Comparison of ENCODE assay signal across 1 cellular context in the genomic region with DNA sequence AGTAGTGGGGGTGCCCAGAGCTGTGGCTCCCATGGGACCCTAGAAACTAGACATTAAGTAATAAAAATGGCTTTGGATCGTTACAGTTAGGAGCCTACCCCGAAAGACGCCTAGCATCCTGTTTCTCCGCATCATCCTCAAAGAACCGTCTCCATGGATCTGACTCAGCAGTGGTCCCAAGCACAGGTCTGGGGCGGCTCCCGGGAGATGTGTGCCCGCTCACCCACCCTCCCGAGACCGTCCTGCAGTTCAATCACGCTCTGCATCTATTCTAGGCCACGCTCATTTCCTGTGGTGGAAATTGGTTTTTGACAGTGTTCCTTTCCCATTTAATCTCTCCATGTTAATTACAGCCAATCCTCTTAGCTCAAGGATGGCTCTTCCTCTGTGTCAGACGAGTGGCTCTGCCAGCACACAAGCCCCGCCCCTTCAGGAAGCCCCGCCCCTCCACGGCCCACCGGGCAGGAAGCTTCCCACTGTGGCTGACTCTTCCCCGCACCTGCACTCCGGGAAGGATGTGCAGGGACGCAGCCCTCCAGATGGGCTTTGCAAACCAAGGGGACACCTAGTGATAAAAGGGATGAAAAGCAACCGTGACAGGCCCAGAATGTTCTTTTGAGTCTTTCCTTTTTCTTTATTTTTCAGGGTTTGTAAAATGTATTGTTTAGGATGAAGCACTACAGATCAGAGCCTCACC.
TF ChIP-seq lines count a peak whose summit lies in the region.

No MANE protein-coding gene starts in this region.

TF ChIP-seq in HepG2, 621 proteins besides CTCF, POLR2A, EP300 and RAD21 (continued from another document and continues in another):
- TF ChIP-seq, protein P1, sequence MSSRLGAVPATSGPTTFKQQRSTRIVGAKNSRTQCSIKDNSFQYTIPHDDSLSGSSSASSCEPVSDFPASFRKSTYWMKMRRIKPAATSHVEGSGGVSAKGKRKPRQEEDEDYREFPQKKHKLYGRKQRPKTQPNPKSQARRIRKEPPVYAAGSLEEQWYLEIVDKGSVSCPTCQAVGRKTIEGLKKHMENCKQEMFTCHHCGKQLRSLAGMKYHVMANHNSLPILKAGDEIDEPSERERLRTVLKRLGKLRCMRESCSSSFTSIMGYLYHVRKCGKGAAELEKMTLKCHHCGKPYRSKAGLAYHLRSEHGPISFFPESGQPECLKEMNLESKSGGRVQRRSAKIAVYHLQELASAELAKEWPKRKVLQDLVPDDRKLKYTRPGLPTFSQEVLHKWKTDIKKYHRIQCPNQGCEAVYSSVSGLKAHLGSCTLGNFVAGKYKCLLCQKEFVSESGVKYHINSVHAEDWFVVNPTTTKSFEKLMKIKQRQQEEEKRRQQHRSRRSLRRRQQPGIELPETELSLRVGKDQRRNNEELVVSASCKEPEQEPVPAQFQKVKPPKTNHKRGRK (CRISPR knock-in tag; IDR thresholded peaks at IDR 0.05): no peak
- TF ChIP-seq, protein P2, sequence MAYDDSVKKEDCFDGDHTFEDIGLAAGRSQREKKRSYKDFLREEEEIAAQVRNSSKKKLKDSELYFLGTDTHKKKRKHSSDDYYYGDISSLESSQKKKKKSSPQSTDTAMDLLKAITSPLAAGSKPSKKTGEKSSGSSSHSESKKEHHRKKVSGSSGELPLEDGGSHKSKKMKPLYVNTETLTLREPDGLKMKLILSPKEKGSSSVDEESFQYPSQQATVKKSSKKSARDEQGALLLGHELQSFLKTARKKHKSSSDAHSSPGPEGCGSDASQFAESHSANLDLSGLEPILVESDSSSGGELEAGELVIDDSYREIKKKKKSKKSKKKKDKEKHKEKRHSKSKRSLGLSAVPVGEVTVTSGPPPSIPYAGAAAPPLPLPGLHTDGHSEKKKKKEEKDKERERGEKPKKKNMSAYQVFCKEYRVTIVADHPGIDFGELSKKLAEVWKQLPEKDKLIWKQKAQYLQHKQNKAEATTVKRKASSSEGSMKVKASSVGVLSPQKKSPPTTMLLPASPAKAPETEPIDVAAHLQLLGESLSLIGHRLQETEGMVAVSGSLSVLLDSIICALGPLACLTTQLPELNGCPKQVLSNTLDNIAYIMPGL (CRISPR knock-in tag; IDR thresholded peaks at IDR 0.05; ENCODE audit: borderline replicate concordance in 1 of 2, low read depth in 1 of 2): peak; percentile 21 to 22; a peak in 1 of 4 replicates
- no peak for TF ChIP-seq SUZ12 (IDR thresholded peaks at IDR 0.05; ENCODE audit: low read depth, low read length)
- no peak for TF ChIP-seq FOXJ3 (CRISPR knock-in tag; IDR thresholded peaks at IDR 0.05; ENCODE audit: borderline replicate concordance)
- TF ChIP-seq ZNF253 (CRISPR knock-in tag; IDR thresholded peaks at IDR 0.05; ENCODE audit: borderline replicate concordance): no peak
- no peak for TF ChIP-seq ZFY (CRISPR knock-in tag; IDR thresholded peaks at IDR 0.05)
- TF ChIP-seq ZNF761 (CRISPR knock-in tag; conservative IDR thresholded peaks at IDR 0.05): no peak
- TF ChIP-seq, protein P3, sequence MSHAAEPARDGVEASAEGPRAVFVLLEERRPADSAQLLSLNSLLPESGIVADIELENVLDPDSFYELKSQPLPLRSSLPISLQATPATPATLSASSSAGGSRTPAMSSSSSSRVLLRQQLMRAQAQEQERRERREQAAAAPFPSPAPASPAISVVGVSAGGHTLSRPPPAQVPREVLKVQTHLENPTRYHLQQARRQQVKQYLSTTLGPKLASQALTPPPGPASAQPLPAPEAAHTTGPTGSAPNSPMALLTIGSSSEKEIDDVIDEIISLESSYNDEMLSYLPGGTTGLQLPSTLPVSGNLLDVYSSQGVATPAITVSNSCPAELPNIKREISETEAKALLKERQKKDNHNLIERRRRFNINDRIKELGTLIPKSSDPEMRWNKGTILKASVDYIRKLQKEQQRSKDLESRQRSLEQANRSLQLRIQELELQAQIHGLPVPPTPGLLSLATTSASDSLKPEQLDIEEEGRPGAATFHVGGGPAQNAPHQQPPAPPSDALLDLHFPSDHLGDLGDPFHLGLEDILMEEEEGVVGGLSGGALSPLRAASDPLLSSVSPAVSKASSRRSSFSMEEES (CRISPR knock-in tag; IDR thresholded peaks at IDR 0.05): no peak
- TF ChIP-seq JDP2 (CRISPR knock-in tag; IDR thresholded peaks at IDR 0.05; ENCODE audit: borderline replicate concordance): no peak
- TF ChIP-seq ZSCAN20 (CRISPR knock-in tag; IDR thresholded peaks at IDR 0.05; ENCODE audit: borderline replicate concordance): no peak
- peak; percentile 17; the same call in 1 of the 2 replicates for TF ChIP-seq FOSL2 (CRISPR knock-in tag; IDR thresholded peaks at IDR 0.05)
- TF ChIP-seq ZNF678 (CRISPR knock-in tag; IDR thresholded peaks at IDR 0.05): no peak
- TF ChIP-seq, protein P4, sequence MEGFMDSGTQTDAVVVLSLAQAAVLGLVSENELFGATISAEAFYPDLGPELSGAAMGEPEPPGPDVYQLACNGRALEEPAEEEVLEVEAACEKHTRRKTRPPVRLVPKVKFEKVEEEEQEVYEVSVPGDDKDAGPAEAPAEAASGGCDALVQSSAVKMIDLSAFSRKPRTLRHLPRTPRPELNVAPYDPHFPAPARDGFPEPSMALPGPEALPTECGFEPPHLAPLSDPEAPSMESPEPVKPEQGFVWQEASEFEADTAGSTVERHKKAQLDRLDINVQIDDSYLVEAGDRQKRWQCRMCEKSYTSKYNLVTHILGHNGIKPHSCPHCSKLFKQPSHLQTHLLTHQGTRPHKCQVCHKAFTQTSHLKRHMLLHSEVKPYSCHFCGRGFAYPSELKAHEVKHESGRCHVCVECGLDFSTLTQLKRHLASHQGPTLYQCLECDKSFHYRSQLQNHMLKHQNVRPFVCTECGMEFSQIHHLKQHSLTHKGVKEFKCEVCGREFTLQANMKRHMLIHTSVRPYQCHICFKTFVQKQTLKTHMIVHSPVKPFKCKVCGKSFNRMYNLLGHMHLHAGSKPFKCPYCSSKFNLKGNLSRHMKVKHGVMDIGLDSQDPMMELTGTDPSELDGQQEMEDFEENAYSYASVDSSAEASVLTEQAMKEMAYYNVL (CRISPR knock-in tag; IDR thresholded peaks at IDR 0.05; ENCODE audit: borderline replicate concordance): no peak
- no peak for TF ChIP-seq MBNL3 (CRISPR knock-in tag; conservative IDR thresholded peaks at IDR 0.05)
- TF ChIP-seq ZNF431 (CRISPR knock-in tag; IDR thresholded peaks at IDR 0.05; ENCODE audit: borderline replicate concordance, low read depth): no peak
- no peak for TF ChIP-seq RXRA (CRISPR knock-in tag; IDR thresholded peaks at IDR 0.05)
- TF ChIP-seq SATB2 (CRISPR knock-in tag; IDR thresholded peaks at IDR 0.05): no peak
- no peak for TF ChIP-seq SRY (CRISPR knock-in tag; IDR thresholded peaks at IDR 0.05)
- TF ChIP-seq ZNF792 (CRISPR knock-in tag; IDR thresholded peaks at IDR 0.05): 0 out of 2 replicates have a peak, but pooled peaks have one; percentile 22
- TF ChIP-seq ZNF567 (CRISPR knock-in tag; IDR thresholded peaks at IDR 0.05; ENCODE audit: borderline replicate concordance): no peak
- TF ChIP-seq, protein P5, sequence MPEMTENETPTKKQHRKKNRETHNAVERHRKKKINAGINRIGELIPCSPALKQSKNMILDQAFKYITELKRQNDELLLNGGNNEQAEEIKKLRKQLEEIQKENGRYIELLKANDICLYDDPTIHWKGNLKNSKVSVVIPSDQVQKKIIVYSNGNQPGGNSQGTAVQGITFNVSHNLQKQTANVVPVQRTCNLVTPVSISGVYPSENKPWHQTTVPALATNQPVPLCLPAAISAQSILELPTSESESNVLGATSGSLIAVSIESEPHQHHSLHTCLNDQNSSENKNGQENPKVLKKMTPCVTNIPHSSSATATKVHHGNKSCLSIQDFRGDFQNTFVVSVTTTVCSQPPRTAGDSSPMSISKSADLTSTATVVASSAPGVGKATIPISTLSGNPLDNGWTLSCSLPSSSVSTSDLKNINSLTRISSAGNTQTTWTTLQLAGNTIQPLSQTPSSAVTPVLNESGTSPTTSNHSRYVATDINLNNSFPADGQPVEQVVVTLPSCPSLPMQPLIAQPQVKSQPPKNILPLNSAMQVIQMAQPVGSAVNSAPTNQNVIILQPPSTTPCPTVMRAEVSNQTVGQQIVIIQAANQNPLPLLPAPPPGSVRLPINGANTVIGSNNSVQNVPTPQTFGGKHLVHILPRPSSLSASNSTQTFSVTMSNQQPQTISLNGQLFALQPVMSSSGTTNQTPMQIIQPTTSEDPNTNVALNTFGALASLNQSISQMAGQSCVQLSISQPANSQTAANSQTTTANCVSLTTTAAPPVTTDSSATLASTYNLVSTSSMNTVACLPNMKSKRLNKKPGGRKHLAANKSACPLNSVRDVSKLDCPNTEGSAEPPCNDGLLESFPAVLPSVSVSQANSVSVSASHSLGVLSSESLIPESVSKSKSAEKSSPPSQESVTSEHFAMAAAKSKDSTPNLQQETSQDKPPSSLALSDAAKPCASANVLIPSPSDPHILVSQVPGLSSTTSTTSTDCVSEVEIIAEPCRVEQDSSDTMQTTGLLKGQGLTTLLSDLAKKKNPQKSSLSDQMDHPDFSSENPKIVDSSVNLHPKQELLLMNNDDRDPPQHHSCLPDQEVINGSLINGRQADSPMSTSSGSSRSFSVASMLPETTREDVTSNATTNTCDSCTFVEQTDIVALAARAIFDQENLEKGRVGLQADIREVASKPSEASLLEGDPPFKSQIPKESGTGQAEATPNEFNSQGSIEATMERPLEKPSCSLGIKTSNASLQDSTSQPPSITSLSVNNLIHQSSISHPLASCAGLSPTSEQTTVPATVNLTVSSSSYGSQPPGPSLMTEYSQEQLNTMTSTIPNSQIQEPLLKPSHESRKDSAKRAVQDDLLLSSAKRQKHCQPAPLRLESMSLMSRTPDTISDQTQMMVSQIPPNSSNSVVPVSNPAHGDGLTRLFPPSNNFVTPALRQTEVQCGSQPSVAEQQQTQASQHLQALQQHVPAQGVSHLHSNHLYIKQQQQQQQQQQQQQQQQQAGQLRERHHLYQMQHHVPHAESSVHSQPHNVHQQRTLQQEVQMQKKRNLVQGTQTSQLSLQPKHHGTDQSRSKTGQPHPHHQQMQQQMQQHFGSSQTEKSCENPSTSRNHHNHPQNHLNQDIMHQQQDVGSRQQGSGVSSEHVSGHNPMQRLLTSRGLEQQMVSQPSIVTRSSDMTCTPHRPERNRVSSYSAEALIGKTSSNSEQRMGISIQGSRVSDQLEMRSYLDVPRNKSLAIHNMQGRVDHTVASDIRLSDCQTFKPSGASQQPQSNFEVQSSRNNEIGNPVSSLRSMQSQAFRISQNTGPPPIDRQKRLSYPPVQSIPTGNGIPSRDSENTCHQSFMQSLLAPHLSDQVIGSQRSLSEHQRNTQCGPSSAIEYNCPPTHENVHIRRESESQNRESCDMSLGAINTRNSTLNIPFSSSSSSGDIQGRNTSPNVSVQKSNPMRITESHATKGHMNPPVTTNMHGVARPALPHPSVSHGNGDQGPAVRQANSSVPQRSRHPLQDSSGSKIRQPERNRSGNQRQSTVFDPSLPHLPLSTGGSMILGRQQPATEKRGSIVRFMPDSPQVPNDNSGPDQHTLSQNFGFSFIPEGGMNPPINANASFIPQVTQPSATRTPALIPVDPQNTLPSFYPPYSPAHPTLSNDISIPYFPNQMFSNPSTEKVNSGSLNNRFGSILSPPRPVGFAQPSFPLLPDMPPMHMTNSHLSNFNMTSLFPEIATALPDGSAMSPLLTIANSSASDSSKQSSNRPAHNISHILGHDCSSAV (CRISPR knock-in tag; IDR thresholded peaks at IDR 0.05; ENCODE audit: borderline replicate concordance): no peak
- TF ChIP-seq ZNF776 (CRISPR knock-in tag; IDR thresholded peaks at IDR 0.05): no peak
- TF ChIP-seq TCF7L2 (IDR thresholded peaks at IDR 0.05; ENCODE audit: low read depth, low read length): no peak
- TF ChIP-seq ZNF614 (CRISPR knock-in tag; IDR thresholded peaks at IDR 0.05; ENCODE audit: borderline replicate concordance): 0 out of 2 replicates have a peak, but pooled peaks have one; percentile 28
- TF ChIP-seq DPF2 (CRISPR knock-in tag; IDR thresholded peaks at IDR 0.05; ENCODE audit: borderline replicate concordance, low read depth): no peak
- no peak for TF ChIP-seq ZNF891 (CRISPR knock-in tag; IDR thresholded peaks at IDR 0.05)
- peak; percentile 47; the same call in 1 of the 2 replicates for TF ChIP-seq THAP11 (CRISPR knock-in tag; IDR thresholded peaks at IDR 0.05)
- no peak for TF ChIP-seq CAMTA2 (CRISPR knock-in tag; IDR thresholded peaks at IDR 0.05; ENCODE audit: borderline replicate concordance)
- TF ChIP-seq DR1 (CRISPR knock-in tag; IDR thresholded peaks at IDR 0.05): no peak
- TF ChIP-seq, protein P6, sequence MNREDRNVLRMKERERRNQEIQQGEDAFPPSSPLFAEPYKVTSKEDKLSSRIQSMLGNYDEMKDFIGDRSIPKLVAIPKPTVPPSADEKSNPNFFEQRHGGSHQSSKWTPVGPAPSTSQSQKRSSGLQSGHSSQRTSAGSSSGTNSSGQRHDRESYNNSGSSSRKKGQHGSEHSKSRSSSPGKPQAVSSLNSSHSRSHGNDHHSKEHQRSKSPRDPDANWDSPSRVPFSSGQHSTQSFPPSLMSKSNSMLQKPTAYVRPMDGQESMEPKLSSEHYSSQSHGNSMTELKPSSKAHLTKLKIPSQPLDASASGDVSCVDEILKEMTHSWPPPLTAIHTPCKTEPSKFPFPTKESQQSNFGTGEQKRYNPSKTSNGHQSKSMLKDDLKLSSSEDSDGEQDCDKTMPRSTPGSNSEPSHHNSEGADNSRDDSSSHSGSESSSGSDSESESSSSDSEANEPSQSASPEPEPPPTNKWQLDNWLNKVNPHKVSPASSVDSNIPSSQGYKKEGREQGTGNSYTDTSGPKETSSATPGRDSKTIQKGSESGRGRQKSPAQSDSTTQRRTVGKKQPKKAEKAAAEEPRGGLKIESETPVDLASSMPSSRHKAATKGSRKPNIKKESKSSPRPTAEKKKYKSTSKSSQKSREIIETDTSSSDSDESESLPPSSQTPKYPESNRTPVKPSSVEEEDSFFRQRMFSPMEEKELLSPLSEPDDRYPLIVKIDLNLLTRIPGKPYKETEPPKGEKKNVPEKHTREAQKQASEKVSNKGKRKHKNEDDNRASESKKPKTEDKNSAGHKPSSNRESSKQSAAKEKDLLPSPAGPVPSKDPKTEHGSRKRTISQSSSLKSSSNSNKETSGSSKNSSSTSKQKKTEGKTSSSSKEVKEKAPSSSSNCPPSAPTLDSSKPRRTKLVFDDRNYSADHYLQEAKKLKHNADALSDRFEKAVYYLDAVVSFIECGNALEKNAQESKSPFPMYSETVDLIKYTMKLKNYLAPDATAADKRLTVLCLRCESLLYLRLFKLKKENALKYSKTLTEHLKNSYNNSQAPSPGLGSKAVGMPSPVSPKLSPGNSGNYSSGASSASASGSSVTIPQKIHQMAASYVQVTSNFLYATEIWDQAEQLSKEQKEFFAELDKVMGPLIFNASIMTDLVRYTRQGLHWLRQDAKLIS (CRISPR knock-in tag; IDR thresholded peaks at IDR 0.05): no peak
- no peak for TF ChIP-seq ZNF850 (CRISPR knock-in tag; conservative IDR thresholded peaks at IDR 0.05)
- no peak for TF ChIP-seq ZNF572 (CRISPR knock-in tag; IDR thresholded peaks at IDR 0.05)
- TF ChIP-seq ZNF768 (CRISPR knock-in tag; IDR thresholded peaks at IDR 0.05): no peak
- TF ChIP-seq, protein P7, sequence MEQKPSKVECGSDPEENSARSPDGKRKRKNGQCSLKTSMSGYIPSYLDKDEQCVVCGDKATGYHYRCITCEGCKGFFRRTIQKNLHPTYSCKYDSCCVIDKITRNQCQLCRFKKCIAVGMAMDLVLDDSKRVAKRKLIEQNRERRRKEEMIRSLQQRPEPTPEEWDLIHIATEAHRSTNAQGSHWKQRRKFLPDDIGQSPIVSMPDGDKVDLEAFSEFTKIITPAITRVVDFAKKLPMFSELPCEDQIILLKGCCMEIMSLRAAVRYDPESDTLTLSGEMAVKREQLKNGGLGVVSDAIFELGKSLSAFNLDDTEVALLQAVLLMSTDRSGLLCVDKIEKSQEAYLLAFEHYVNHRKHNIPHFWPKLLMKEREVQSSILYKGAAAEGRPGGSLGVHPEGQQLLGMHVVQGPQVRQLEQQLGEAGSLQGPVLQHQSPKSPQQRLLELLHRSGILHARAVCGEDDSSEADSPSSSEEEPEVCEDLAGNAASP (CRISPR knock-in tag; IDR thresholded peaks at IDR 0.05; ENCODE audit: borderline replicate concordance): peak; percentile 49; the same call in 1 of the 2 replicates
- no peak for TF ChIP-seq SMYD3 (CRISPR knock-in tag; IDR thresholded peaks at IDR 0.05)
- TF ChIP-seq SMC3 (IDR thresholded peaks at IDR 0.05; ENCODE audit: low read length): peak; percentile 83
- no peak for TF ChIP-seq FOXK1 (CRISPR knock-in tag; IDR thresholded peaks at IDR 0.05; ENCODE audit: borderline replicate concordance, low read depth)
